14 cellular contexts compared by ENCODE assay signal in the genomic region with DNA sequence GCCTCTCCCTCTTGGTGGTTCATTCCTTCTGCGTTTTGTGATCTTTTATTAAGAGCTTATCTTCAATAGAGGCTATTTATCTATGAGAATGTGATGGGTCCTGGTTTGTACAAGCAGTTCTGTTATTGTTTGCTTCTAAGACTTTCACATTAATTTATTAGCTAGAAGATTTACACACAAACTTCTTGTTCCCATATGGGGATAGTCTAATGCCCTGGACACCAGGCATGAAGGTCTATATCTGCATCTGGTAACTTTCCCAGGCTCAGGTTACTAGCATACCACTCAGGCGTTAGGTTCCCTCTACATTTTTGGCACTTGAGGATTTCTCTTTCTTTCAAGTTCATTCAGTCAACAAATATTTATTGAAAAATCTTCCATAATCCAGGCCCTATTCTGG. TPM values are rescaled to one million over a fixed set of nuclear protein-coding genes. Genes with fewer than 3 reads are reported as not detected.
A peak's percentile ranks its signal among the peaks of the same experiment; 100 is the strongest.
DNase-seq lines count a peak whose midpoint lies in the region.
"Had no signal": no experiment of that assay in that cellular context is flagged by ENCODE, and none has a peak within 500 bp of the region (broad histone marks: within the 10 kb centered on the region; RNA-seq: fewer than 3 reads in every experiment).

No MANE protein-coding gene starts in this region.

- in situ Hi-C loops in GM23248 (cut with MboI) = no loop called here

- peaks cover 64% of the 10 kb centered on the region for H3K4me1 Mint-ChIP-seq in activated T-helper 2 cell treated with anti-CD3 and anti-CD28 coated beads, Interferon-gamma antibody, Interleukin-2, Interleukin-4, amounts not matched to agents 10 μg/mL and 5 μg/mL and 100 μg/mL, durations not matched to agents 14 hours and 24 hours and 36 hours (ENCODE audit: low read depth)

- H3K27me3 Mint-ChIP-seq in activated T-helper 2 cell treated with anti-CD3 and anti-CD28 coated beads, Interferon-gamma antibody, Interleukin-2, Interleukin-4, amounts not matched to agents 10 μg/mL and 5 μg/mL and 100 μg/mL, durations not matched to agents 14 hours and 24 hours and 36 hours (ENCODE audit: low read depth) = no peaks in the 10 kb centered on the region
- H3K27me3 Mint-ChIP-seq: memory B cell had no signal

- intact Hi-C loops in activated T-helper 2 cell treated with anti-CD3 and anti-CD28 coated beads, Interferon-gamma antibody, Interleukin-2, Interleukin-4, amounts not matched to agents 10 μg/mL and 5 μg/mL and 100 μg/mL, durations not matched to agents 14 hours and 24 hours and 36 hours (cut with micrococcal nuclease) = loop anchor here (2.0 kb wide), 1 partner anchor 17 kb away; no protein-coding TSS in a partner anchor

- peaks cover 0 to 72% (median 0%) of the 10 kb centered on the region in 11 experiments; a peak in 6 of 22 replicates for H4K20me1 ChIP-seq in BLaER1 treated with 17β-estradiol and CSF1 and Interleukin-3, amounts not matched to agents 10 nM and 100 nM
- peaks cover 14% of the 10 kb centered on the region; the same call in 1 of the 2 replicates for H4K20me1 ChIP-seq in GM23248 (ENCODE audit: insufficient read depth)

- peak overlapping the region; percentile 78 for H3K27ac Mint-ChIP-seq in activated T-helper 2 cell treated with anti-CD3 and anti-CD28 coated beads, Interferon-gamma antibody, Interleukin-2, Interleukin-4, amounts not matched to agents 10 μg/mL and 5 μg/mL and 100 μg/mL, durations not matched to agents 14 hours and 24 hours and 36 hours
- H3K27ac Mint-ChIP-seq: memory B cell had no signal

- WGBS in GM23248 (ENCODE audit: low coverage in 1 of 2, low lambda C conversion rate in 2 of 2, missing lambda C conversion rate in 2 of 2), 2 experiments = 96 to 100% methylated on average over 2 of the region's 2 CpGs

- H3K9me2 ChIP-seq in GM23248 (ENCODE audit: insufficient read depth) = no peaks in the 10 kb centered on the region

- no peaks in the 10 kb centered on the region for H3K9me3 Mint-ChIP-seq in activated T-helper 2 cell treated with anti-CD3 and anti-CD28 coated beads, Interferon-gamma antibody, Interleukin-2, Interleukin-4, amounts not matched to agents 10 μg/mL and 5 μg/mL and 100 μg/mL, durations not matched to agents 14 hours and 24 hours and 36 hours

- H3K4me3 Mint-ChIP-seq in activated T-helper 2 cell treated with anti-CD3 and anti-CD28 coated beads, Interferon-gamma antibody, Interleukin-2, Interleukin-4, amounts not matched to agents 10 μg/mL and 5 μg/mL and 100 μg/mL, durations not matched to agents 14 hours and 24 hours and 36 hours (ENCODE audit: low read depth) = no peak overlapping the region
- H3K4me3 Mint-ChIP-seq: memory B cell had no signal

- H3K79me2 ChIP-seq in GM23248 (ENCODE audit: insufficient read depth) = peaks cover 90% of the 10 kb centered on the region

- DNase-seq in GM23248 (no peak), SK-N-DZ (ENCODE audit: low spot score) (no peak), Ammon's horn (ENCODE audit: low spot score) (no peak), middle frontal gyrus (ENCODE audit: extremely low spot score, low spot score) (no peak), inferior parietal cortex (ENCODE audit: extremely low spot score) (no peak)
- no peak for DNase-seq in activated T-helper 2 cell treated with anti-CD3 and anti-CD28 coated beads, Interferon-gamma antibody, Interleukin-2, Interleukin-4, amounts not matched to agents 10 μg/mL and 5 μg/mL and 100 μg/mL, durations not matched to agents 14 hours and 24 hours and 36 hours (ENCODE audit: low spot score)
- DNase-seq: heart right ventricle had no signal

- no peak overlapping the region for H2AFZ ChIP-seq in GM23248

- H3K4me2 ChIP-seq in BLaER1 treated with 17β-estradiol and CSF1 and Interleukin-3, amounts not matched to agents 10 nM and 100 nM = peak overlapping the region; percentile 44 to 77 (median 64)
- no peak overlapping the region for H3K4me2 ChIP-seq in GM23248 (ENCODE audit: unreplicated experiment)

- H3K27ac ChIP-seq in BLaER1 treated with 17β-estradiol and CSF1 and Interleukin-3, amounts not matched to agents 10 nM and 100 nM = peak overlapping the region in 5 of 11 experiments; percentile 3 to 54 (median 28); a peak in 7 of 22 replicates
- peak overlapping the region; percentile 62 for H3K27ac ChIP-seq in GM23248
- H3K27ac ChIP-seq in muscle layer of duodenum (ENCODE audit: low read length) = peak overlapping the region; percentile 20
- H3K27ac ChIP-seq: RWPE1, VCaP had no signal

- H3K27me3 ChIP-seq in BLaER1 treated with 17β-estradiol and CSF1 and Interleukin-3, amounts not matched to agents 10 nM and 100 nM = no peaks in the 10 kb centered on the region
- H3K27me3 ChIP-seq in GM23248 (replicated peaks; ENCODE audit: insufficient read depth) (no peaks in the 10 kb centered on the region), muscle layer of duodenum (ENCODE audit: low read depth, low read length) (no peaks in the 10 kb centered on the region)
- H3K27me3 ChIP-seq: heart right ventricle had no signal

- peaks cover 20 to 75% (median 34%) of the 10 kb centered on the region in 10 experiments for H3K4me1 ChIP-seq in BLaER1 treated with 17β-estradiol and CSF1 and Interleukin-3, amounts not matched to agents 10 nM and 100 nM
- peaks cover 28% of the 10 kb centered on the region for H3K4me1 ChIP-seq in GM23248 (ENCODE audit: insufficient read depth)
- peaks cover 8% of the 10 kb centered on the region in 2 donors for H3K4me1 ChIP-seq in muscle layer of duodenum (ENCODE audit: control insufficient read depth in 1 of 2, insufficient read depth in 2 of 2, low read length in 2 of 2)
- H3K4me1 ChIP-seq: HAP-1 had no signal

- no peak overlapping the region for H3K4me3 ChIP-seq in BLaER1 treated with 17β-estradiol and CSF1 and Interleukin-3, amounts not matched to agents 10 nM and 100 nM
- no peak overlapping the region for H3K4me3 ChIP-seq in GM23248
- no peak overlapping the region for H3K4me3 ChIP-seq in muscle layer of duodenum (ENCODE audit: low read depth in 1 of 2, low read length in 2 of 2)
- H3K4me3 ChIP-seq: HAP-1, heart right ventricle, K562 had no signal

- H3K36me3 ChIP-seq in BLaER1 treated with 17β-estradiol and CSF1 and Interleukin-3, amounts not matched to agents 10 nM and 100 nM = peaks cover 22 to 64% (median 47%) of the 10 kb centered on the region in 11 experiments
- H3K36me3 ChIP-seq in GM23248 (ENCODE audit: low read depth) (no peaks in the 10 kb centered on the region), muscle layer of duodenum (ENCODE audit: control insufficient read depth in 1 of 2, insufficient read depth in 2 of 2, low read length in 2 of 2) (peaks cover 7 to 10% of the 10 kb centered on the region in 2 donors)

- H3K9me3 ChIP-seq in BLaER1 treated with 17β-estradiol and CSF1 and Interleukin-3, amounts not matched to agents 10 nM and 100 nM (replicated peaks in 1 of 11) = peaks cover 0 to 42% (median 26%) of the 10 kb centered on the region in 11 experiments; a peak in 16 of 22 replicates
- H3K9me3 ChIP-seq in GM23248 (ENCODE audit: low read depth) = no peaks in the 10 kb centered on the region
- no peaks in the 10 kb centered on the region for H3K9me3 ChIP-seq in muscle layer of duodenum (ENCODE audit: control insufficient read depth in 1 of 2, low read length in 2 of 2)
- H3K9me3 ChIP-seq: HAP-1, heart right ventricle had no signal

- peaks cover 33% of the 10 kb centered on the region for H3F3A ChIP-seq in GM23248 (ENCODE audit: insufficient read depth)

- peaks cover 81% of the 10 kb centered on the region for H3K36me3 Mint-ChIP-seq in activated T-helper 2 cell treated with anti-CD3 and anti-CD28 coated beads, Interferon-gamma antibody, Interleukin-2, Interleukin-4, amounts not matched to agents 10 μg/mL and 5 μg/mL and 100 μg/mL, durations not matched to agents 14 hours and 24 hours and 36 hours (ENCODE audit: low read depth)

- 0 out of 22 replicates have a peak overlapping the region, but pooled peaks of 1 of the 11 experiments have one; percentile 1 for H3K9ac ChIP-seq in BLaER1 treated with 17β-estradiol and CSF1 and Interleukin-3, amounts not matched to agents 10 nM and 100 nM
- no peak overlapping the region for H3K9ac ChIP-seq in GM23248

RNA-seq across cellular contexts. Expression of gene XPNPEP1, which starts 7.7 kb away (rescaled TPM):
- total RNA-seq in GM23248 (2014; rRNA removed; shearing (Covaris generic)) = 108 and 115 TPM in 2 replicates
- polyA plus RNA-seq in GM23248 (2016; fragmentation: Nextera tagmentation; extraction: Ambion mirVana) = 48.1 and 48.2 TPM in 2 replicates
- total RNA-seq in activated T-helper 2 cell treated with anti-CD3 and anti-CD28 coated beads, Interferon-gamma antibody, Interleukin-2, Interleukin-4, amounts not matched to agents 10 μg/mL and 5 μg/mL and 100 μg/mL, durations not matched to agents 14 hours and 24 hours and 36 hours = 79.4 and 88.2 TPM in 2 replicates
- 79.7 and 80.4 TPM in 2 replicates for polyA plus RNA-seq in SK-N-DZ (2014; cell fraction: cytosol; rRNA removed)
- polyA plus RNA-seq in SK-N-DZ (2014; cell fraction: nucleus; rRNA removed) = 101 and 103 TPM in 2 replicates
